1 cellular context compared by ENCODE assay signal in genomic region chr1:157139125-157139524, GRCh38.
TF ChIP-seq lines count a peak whose summit lies in the region.

No MANE protein-coding gene starts in this region.

TF ChIP-seq in HepG2, 621 proteins besides CTCF, POLR2A, EP300 and RAD21 (continued from another document):
- TF ChIP-seq HDAC1 (CRISPR knock-in tag; IDR thresholded peaks at IDR 0.05) = no peak
- no peak for TF ChIP-seq NFKB2 (CRISPR knock-in tag; IDR thresholded peaks at IDR 0.05; ENCODE audit: borderline replicate concordance)
- 0 out of 2 replicates have a peak, but pooled peaks have one; percentile 1 for TF ChIP-seq HNF4A (CRISPR knock-in tag; IDR thresholded peaks at IDR 0.05)
- TF ChIP-seq SOX5 (CRISPR knock-in tag; IDR thresholded peaks at IDR 0.05; ENCODE audit: borderline replicate concordance) = no peak
- no peak for TF ChIP-seq ZNF263 (CRISPR knock-in tag; IDR thresholded peaks at IDR 0.05)
- peak; percentile 75 for TF ChIP-seq ZNF7 (CRISPR knock-in tag; IDR thresholded peaks at IDR 0.05)
- TF ChIP-seq TOPORS (CRISPR knock-in tag; IDR thresholded peaks at IDR 0.05) = 0 out of 2 replicates have a peak, but pooled peaks have one; percentile 4
TF ChIP-seq in HepG2: peak in this region for 4.
